8 cellular contexts compared by ENCODE assay signal in genomic region chr6:137094411-137095008, GRCh38. TPM values are rescaled to one million over a fixed set of nuclear protein-coding genes. Genes with fewer than 3 reads are reported as not detected.
DNase-seq lines count a peak whose midpoint lies in the region; TF ChIP-seq lines count a peak whose summit lies in the region.

No MANE protein-coding gene starts in this region.

- H2AFZ ChIP-seq in osteoblast (ENCODE audit: low read length): no peak overlapping the region

- peak overlapping the region in 3 of 4 donors; percentile 62 to 91 (median 74) for H3K4me3 Mint-ChIP-seq in IgD-negative memory B cell

- no peak for TF ChIP-seq POLR2A in vagina (IDR thresholded peaks at IDR 0.05)

- peaks cover 11% of the 10 kb centered on the region for H3K27me3 ChIP-seq in osteoblast (ENCODE audit: insufficient read depth, low read length)
- H3K27me3 ChIP-seq in vagina: no peaks in the 10 kb centered on the region

- H3K9me3 Mint-ChIP-seq in IgD-negative memory B cell: no peaks in the 10 kb centered on the region

- H3K9me3 ChIP-seq in osteoblast (ENCODE audit: low read depth, low read length) (no peaks in the 10 kb centered on the region), vagina (no peaks in the 10 kb centered on the region)

- H3K4me1 ChIP-seq in osteoblast (ENCODE audit: insufficient read depth, low read length) (no peaks in the 10 kb centered on the region), vagina (no peaks in the 10 kb centered on the region)

- TF ChIP-seq CTCF in RWPE1 (conservative IDR thresholded peaks at IDR 0.05; ENCODE audit: low read depth) (peak; percentile 78), osteoblast (IDR thresholded peaks at IDR 0.05; ENCODE audit: extremely low read depth, low read depth, low read length) (peak; percentile 72), vagina (IDR thresholded peaks at IDR 0.05) (peak; percentile 72 to 84 (median 74))

- H3K36me3 Mint-ChIP-seq in IgD-negative memory B cell: no peaks in the 10 kb centered on the region

- H4K20me1 ChIP-seq in osteoblast (ENCODE audit: insufficient read depth, low read length): no peaks in the 10 kb centered on the region

- no peaks in the 10 kb centered on the region for H3K79me2 ChIP-seq in osteoblast (ENCODE audit: insufficient read depth, low read length)

- POLR2A ChIA-PET in RWPE1 (lab: Yijun Ruan, JAX; ENCODE audit: low non-redundant PET): interaction anchor here (0.6 kb wide), 1 partner anchor 220 kb away, joined by 3 read pairs; no protein-coding TSS in a partner anchor

- no peak overlapping the region for H3K4me2 ChIP-seq in osteoblast (ENCODE audit: insufficient read depth, low read length)

- CTCF ChIA-PET in RWPE1 (lab: Yijun Ruan, JAX): interaction anchor here (0.5 to 1.3 kb wide), 32 partner anchors 9 to 1636 kb away, joined by 3 to 23 read pairs (median 4); no protein-coding TSS in a partner anchor

- peaks cover 35 to 39% (median 39%) of the 10 kb centered on the region in 3 donors for H3K4me1 Mint-ChIP-seq in IgD-negative memory B cell

- intact Hi-C loops in vagina (cut with DNase I): loop anchor here (5.0 to 10.0 kb wide), 3 partner anchors 220 to 550 kb away; no protein-coding TSS in a partner anchor

- H3K36me3 ChIP-seq in osteoblast (ENCODE audit: insufficient read depth, low read length) (no peaks in the 10 kb centered on the region), vagina (no peaks in the 10 kb centered on the region)

- H3K27ac ChIP-seq in RWPE1 (no peak overlapping the region), osteoblast (ENCODE audit: low read depth, low read length) (no peak overlapping the region), vagina (no peak overlapping the region)

- H3K27ac Mint-ChIP-seq in IgD-negative memory B cell: peak overlapping the region; percentile 64 to 88 (median 76)

- H3K4me3 ChIP-seq in osteoblast (ENCODE audit: insufficient read depth, low read length) (no peak overlapping the region), vagina (no peak overlapping the region)

- H3K27me3 Mint-ChIP-seq in IgD-negative memory B cell: peaks cover 1% of the 10 kb centered on the region

- DNase-seq in NK-92 treated with Interleukin-12 subunit alpha and Interleukin-12 subunit beta, amount 100 ng/mL, for 24 hours (lab: John Stamatoyannopoulos, UW): peak; percentile 15
- DNase-seq in NK-92 (lab: John Stamatoyannopoulos, UW; ENCODE audit: unreplicated experiment): no peak
- DNase-seq in RWPE1 (ENCODE audit: low spot score): peak; percentile 73
- DNase-seq in activated T-helper 9 cell treated with anti-CD3 and anti-CD28 coated beads, Interleukin-2, amount 50 U/mL, for 16 hours (ENCODE audit: low read depth): peak; percentile 18
- DNase-seq in foreskin melanocyte: peak; percentile 60
- peak; percentile 50 for DNase-seq in osteoblast (ENCODE audit: insufficient read length, low spot score, missing footprints)
- DNase-seq in vagina (ENCODE audit: extremely low spot score in 2 of 2): no peak

RNA-seq across cellular contexts. Expression of gene IL20RA, which starts 49.7 kb away (rescaled TPM):
- not detected for polyA plus RNA-seq in IgD-negative memory B cell
- total RNA-seq in osteoblast: 0.29 and 0.36 TPM in 2 replicates
- total RNA-seq in vagina: 21.9 TPM

Comparison
In these comparisons a context has a peak if more than half of its experiments do, and no peak if none do; other contexts are left out.
1. DNase-seq: peak in NK-92 treated with Interleukin-12 subunit alpha and Interleukin-12 subunit beta, amount 100 ng/mL, for 24 hours (single experiment), RWPE1 (single experiment), activated T-helper 9 cell treated with anti-CD3 and anti-CD28 coated beads, Interleukin-2, amount 50 U/mL, for 16 hours (single experiment), foreskin melanocyte (single experiment) and osteoblast (single experiment); none in NK-92 (single experiment) and vagina (0 of 2).
2. RNA of gene IL20RA, which starts 49.7 kb away (total RNA-seq): 21.9 TPM in vagina (single experiment); 0.29 to 0.36 TPM in osteoblast; every median in the first group is over 10 times any median in the second.
3. Peak in every context shown above with its lines, with median percentiles within 50 percentile points of each other: CTCF ChIP-seq.